ENCODE assay signal across 17 cellular contexts in genomic region chr5:61289669-61290363, GRCh38. TPM values are rescaled to one million over a fixed set of nuclear protein-coding genes. Genes with fewer than 3 reads are reported as not detected.
DNase-seq lines count a peak whose midpoint lies in the region; ATAC-seq and TF ChIP-seq lines count a peak whose summit lies in the region.
"Had no signal": no experiment of that assay in that cellular context is flagged by ENCODE, and none has a peak within 500 bp of the region (broad histone marks: within the 10 kb centered on the region; RNA-seq: fewer than 3 reads in every experiment).

No MANE protein-coding gene starts in this region.

- TF ChIP-seq EP300 in upper lobe of left lung (IDR thresholded peaks at IDR 0.05): no peak

- H3K27ac ChIP-seq in RWPE2 (ENCODE audit: poor library complexity, severe bottlenecking) (peak overlapping the region; percentile 43), upper lobe of left lung (peak overlapping the region; percentile 28 to 78 (median 52))
- H3K27ac ChIP-seq: breast epithelium, C4-2B, heart right ventricle, thyroid gland had no signal

- WGBS in upper lobe of left lung, 2 donors: 75 to 81% methylated on average over 6 to 7 of the region's 7 CpGs

- H3K9me3 Mint-ChIP-seq in memory B cell: no peaks in the 10 kb centered on the region
- H3K9me3 Mint-ChIP-seq in activated naive CD8-positive, alpha-beta T cell treated with anti-CD3 and anti-CD28 coated beads for 36 hours: no peaks in the 10 kb centered on the region
- H3K9me3 Mint-ChIP-seq: activated CD4-positive, alpha-beta memory T cell treated with anti-CD3 and anti-CD28 coated beads, Interleukin-2, amount 10 ng/mL, durations not matched to agents 7 days and 5 days; IgD-negative memory B cell had no signal

- H3K36me3 Mint-ChIP-seq in memory B cell: no peaks in the 10 kb centered on the region
- H3K36me3 Mint-ChIP-seq in activated naive CD8-positive, alpha-beta T cell treated with anti-CD3 and anti-CD28 coated beads for 36 hours: no peaks in the 10 kb centered on the region

- H3K27me3 ChIP-seq in RWPE2 (ENCODE audit: insufficient read depth, poor library complexity, severe bottlenecking): no peaks in the 10 kb centered on the region
- no peaks in the 10 kb centered on the region for H3K27me3 ChIP-seq in upper lobe of left lung
- H3K27me3 ChIP-seq: breast epithelium, heart right ventricle, thyroid gland had no signal

- TF ChIP-seq POLR2A in upper lobe of left lung (IDR thresholded peaks at IDR 0.05): no peak

- no peak overlapping the region for H3K27ac Mint-ChIP-seq in memory B cell
- no peak overlapping the region for H3K27ac Mint-ChIP-seq in activated naive CD8-positive, alpha-beta T cell treated with anti-CD3 and anti-CD28 coated beads for 36 hours
- H3K27ac Mint-ChIP-seq: activated CD4-positive, alpha-beta memory T cell treated with anti-CD3 and anti-CD28 coated beads, Interleukin-2, amount 10 ng/mL, durations not matched to agents 7 days and 5 days; IgD-negative memory B cell had no signal

- H3K36me3 ChIP-seq in RWPE2 (ENCODE audit: low read depth) (no peaks in the 10 kb centered on the region; the same call in 1 of the 2 replicates), upper lobe of left lung (no peaks in the 10 kb centered on the region)
- H3K36me3 ChIP-seq: breast epithelium, heart right ventricle, thyroid gland had no signal

- TF ChIP-seq CTCF in RWPE2 (IDR thresholded peaks at IDR 0.05; ENCODE audit: poor library complexity, severe bottlenecking): no peak
- TF ChIP-seq CTCF in upper lobe of left lung (IDR thresholded peaks at IDR 0.05): no peak

- ATAC-seq in RWPE2 (ENCODE audit: low read depth) (no peak), memory B cell (ENCODE audit: low read depth) (peak; percentile 71), upper lobe of left lung (ENCODE audit: low FRiP score in 2 of 2) (no peak)
- ATAC-seq: heart right ventricle had no signal

- no peak overlapping the region for H3K4me3 ChIP-seq in RWPE2 (ENCODE audit: severe bottlenecking)
- H3K4me3 ChIP-seq in upper lobe of left lung: no peak overlapping the region
- H3K4me3 ChIP-seq: breast epithelium, heart right ventricle, thyroid gland had no signal

- H3K27me3 Mint-ChIP-seq in memory B cell: peaks cover 4% of the 10 kb centered on the region
- no peaks in the 10 kb centered on the region for H3K27me3 Mint-ChIP-seq in activated naive CD8-positive, alpha-beta T cell treated with anti-CD3 and anti-CD28 coated beads for 36 hours
- H3K27me3 Mint-ChIP-seq: activated CD4-positive, alpha-beta memory T cell treated with anti-CD3 and anti-CD28 coated beads, Interleukin-2, amount 10 ng/mL, durations not matched to agents 7 days and 5 days had no signal

- H3K4me1 Mint-ChIP-seq in memory B cell: peaks cover 6% of the 10 kb centered on the region
- H3K4me1 Mint-ChIP-seq in activated naive CD8-positive, alpha-beta T cell treated with anti-CD3 and anti-CD28 coated beads for 36 hours: peaks cover 2% of the 10 kb centered on the region

- H3K9me3 ChIP-seq in RWPE2 (ENCODE audit: severe bottlenecking) (no peaks in the 10 kb centered on the region), upper lobe of left lung (no peaks in the 10 kb centered on the region)
- H3K9me3 ChIP-seq: breast epithelium, thyroid gland had no signal

- DNase-seq in NCI-H2227 (lab: John Stamatoyannopoulos, UW; ENCODE audit: unreplicated experiment) (peak; percentile 40), NCI-H2227 treated with DMSO at 0.1 percent for 48 hours (lab: John Stamatoyannopoulos, UW) (no peak), RWPE2 (ENCODE audit: low spot score) (no peak), memory B cell (ENCODE audit: low spot score in 2 of 2) (no peak), upper lobe of left lung (no peak)
- no peak for DNase-seq in activated naive CD8-positive, alpha-beta T cell treated with anti-CD3 and anti-CD28 coated beads for 36 hours
- DNase-seq in stimulated activated CD4-positive, alpha-beta T cell treated with anti-CD3 and anti-CD28 coated beads, Interleukin-1b, Interleukin-23, amount 100 ng/mL, for 48 hours: no peak
- no peak for DNase-seq in stimulated activated CD4-positive, alpha-beta T cell treated with anti-CD3 and anti-CD28 coated beads, Interleukin-12 subunit alpha, Interleukin-12 subunit beta, amount 100 ng/mL, for 4 hours
- DNase-seq: 8988T; activated CD4-positive, alpha-beta memory T cell treated with anti-CD3 and anti-CD28 coated beads, Interleukin-2, amount 10 ng/mL, durations not matched to agents 7 days and 5 days; heart right ventricle; NCI-H446 treated with DMSO at 0.1 percent for 48 hours; stimulated activated CD4-positive, alpha-beta T cell treated with anti-CD3 and anti-CD28 coated beads, Interleukin-4, amount 100 ng/mL, for 4 hours; thyroid gland had no signal

- H3K4me1 ChIP-seq in RWPE2 (ENCODE audit: insufficient read depth, poor library complexity, severe bottlenecking) (peaks cover 15% of the 10 kb centered on the region), upper lobe of left lung (peaks cover 5 to 20% (median 13%) of the 10 kb centered on the region in 4 donors)
- H3K4me1 ChIP-seq: breast epithelium had no signal

- H3K4me3 Mint-ChIP-seq in memory B cell: no peak overlapping the region
- no peak overlapping the region for H3K4me3 Mint-ChIP-seq in activated naive CD8-positive, alpha-beta T cell treated with anti-CD3 and anti-CD28 coated beads for 36 hours
- H3K4me3 Mint-ChIP-seq: activated CD4-positive, alpha-beta memory T cell treated with anti-CD3 and anti-CD28 coated beads, Interleukin-2, amount 10 ng/mL, durations not matched to agents 7 days and 5 days; IgD-negative memory B cell had no signal

RNA-seq across cellular contexts. Expression of gene ZSWIM6, which starts 42.2 kb away (rescaled TPM):
- 10 to 100 TPM; 10.5 to 22.3 (median 15.7) TPM for total RNA-seq in upper lobe of left lung
- total RNA-seq in activated naive CD8-positive, alpha-beta T cell treated with anti-CD3 and anti-CD28 coated beads for 36 hours: 1 to 10 TPM; 3.0 to 3.2 TPM
